ENCODE assay signal across 8 cellular contexts in the genomic region with DNA sequence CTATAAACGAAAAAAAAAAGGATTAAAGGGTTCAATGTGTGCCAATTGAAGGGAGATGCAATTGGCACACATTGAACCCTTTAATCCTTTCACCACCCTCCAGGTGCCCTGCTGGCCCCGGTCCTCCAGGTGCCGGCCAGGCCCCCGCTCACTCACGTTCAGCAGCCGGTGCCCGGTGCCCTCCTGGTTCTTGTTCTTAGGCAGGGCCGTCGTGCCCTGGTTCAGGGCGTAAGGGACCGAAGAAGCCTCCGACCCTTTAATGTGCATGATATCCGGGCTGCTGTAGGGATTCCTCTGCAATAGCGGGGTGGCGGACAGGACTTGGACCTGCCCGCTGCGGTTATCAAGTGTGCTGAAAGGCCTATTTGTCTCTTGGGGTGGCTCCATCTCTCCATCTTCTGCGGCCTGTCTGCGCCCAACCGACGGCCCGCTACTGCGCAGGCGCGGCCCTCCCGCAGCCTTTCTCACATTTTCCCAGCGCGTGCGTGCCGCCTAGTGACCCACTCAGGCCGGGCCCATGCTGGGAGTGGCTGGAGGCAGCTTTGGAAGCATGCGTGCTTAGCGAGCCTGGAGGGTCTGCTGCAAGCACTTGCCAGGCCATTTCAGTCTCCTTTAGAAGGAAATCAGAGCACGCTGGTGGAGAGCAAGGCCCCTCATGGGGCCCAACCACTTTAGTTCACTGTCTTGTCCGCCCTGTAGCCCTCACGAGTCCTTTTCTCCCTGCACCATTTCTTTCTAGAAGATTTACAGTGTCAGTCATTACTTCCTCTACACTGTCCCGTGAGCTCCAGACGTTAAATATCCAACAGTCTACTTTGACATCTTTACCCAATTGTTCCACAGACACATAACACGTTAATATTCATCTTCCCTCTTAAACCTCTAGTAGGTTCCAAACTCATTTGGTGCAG. TPM values are rescaled to one million over a fixed set of nuclear protein-coding genes. Genes with fewer than 3 reads are reported as not detected.
DNase-seq lines count a peak whose midpoint lies in the region; ATAC-seq and TF ChIP-seq lines count a peak whose summit lies in the region.

No MANE protein-coding gene starts in this region.

- H3K36me3 ChIP-seq in breast epithelium (no peaks in the 10 kb centered on the region), right lobe of liver (no peaks in the 10 kb centered on the region), aorta (ENCODE audit: control insufficient read depth in 1 of 2, insufficient read depth in 2 of 2, low read length in 1 of 2) (no peaks in the 10 kb centered on the region)

- H3K9me3 Mint-ChIP-seq in MCF 10A (ENCODE audit: unreplicated experiment) = peaks cover 7% of the 10 kb centered on the region

- H3K4me3 ChIP-seq in breast epithelium (peak overlapping the region in 2 of 3 donors; percentile 24 to 52), coronary artery (peak overlapping the region; percentile 64), right lobe of liver (no peak overlapping the region), aorta (ENCODE audit: low read length in 2 of 2) (no peak overlapping the region)

- H3K27me3 Mint-ChIP-seq in MCF 10A (ENCODE audit: insufficient read depth, unreplicated experiment) = peaks cover 21% of the 10 kb centered on the region

- no peak overlapping the region for H3K27ac Mint-ChIP-seq in MCF 10A (ENCODE audit: low read depth, unreplicated experiment)

- CTCF ChIA-PET in MCF 10A (lab: Yijun Ruan, JAX) = no interaction called here

- H3K4me1 Mint-ChIP-seq in MCF 10A (ENCODE audit: insufficient read depth, unreplicated experiment) = no peaks in the 10 kb centered on the region

- no peak overlapping the region for H3K4me3 Mint-ChIP-seq in MCF 10A (ENCODE audit: unreplicated experiment)

- H3K9me3 ChIP-seq in breast epithelium = no peaks in the 10 kb centered on the region
- H3K9me3 ChIP-seq in right lobe of liver = no peaks in the 10 kb centered on the region
- H3K9me3 ChIP-seq in aorta (ENCODE audit: control insufficient read depth, low read length) = no peaks in the 10 kb centered on the region

- DNase-seq in breast epithelium (ENCODE audit: low spot score in 2 of 2) (peak in 1 of 2 donors; percentile 22), MCF 10A (ENCODE audit: unreplicated experiment) (no peak), coronary artery (ENCODE audit: low spot score) (peak; percentile 75), right lobe of liver (peak; percentile 38 to 61 (median 49)), aorta (peak; percentile 84 to 93), middle frontal gyrus (ENCODE audit: extremely low spot score, low spot score) (no peak)

- ATAC-seq in right lobe of liver (peak; percentile 50 to 71 (median 62)), aorta (ENCODE audit: low FRiP score) (peak; percentile 93), GM19395 (IDR thresholded peaks at IDR 0.05; ENCODE audit: unreplicated experiment) (no peak), HG03571 (IDR thresholded peaks at IDR 0.05; ENCODE audit: unreplicated experiment) (no peak)

- POLR2A ChIA-PET in MCF 10A (lab: Yijun Ruan, JAX) = no interaction called here

- TF ChIP-seq POLR2A in breast epithelium (IDR thresholded peaks at IDR 0.05) = no peak
- no peak for TF ChIP-seq POLR2A in right lobe of liver (IDR thresholded peaks at IDR 0.05)

- BruUV-seq in MCF 10A (replicated peaks; lab: Mats Ljungman, UMichigan) = no TSS peak

- H3K36me3 Mint-ChIP-seq in MCF 10A (ENCODE audit: insufficient read depth, unreplicated experiment) = peaks cover 12% of the 10 kb centered on the region

- WGBS in right lobe of liver (ENCODE audit: insufficient coverage, low coverage, low lambda C conversion rate, missing lambda C conversion rate) = 28% methylated on average over 18 of the region's 39 CpGs
- WGBS in aorta, 2 donors = 31% methylated on average over 39 of the region's 39 CpGs

- intact Hi-C loops in breast epithelium (cut with DNase I; ENCODE audit: low total_unique reads) = loop anchor here (10.0 kb wide), 1 partner anchor 1514 kb away; no protein-coding TSS in a partner anchor
- intact Hi-C loops in MCF 10A (cut with micrococcal nuclease) = no loop called here
- intact Hi-C loops in right lobe of liver (cut with DNase I) = no loop called here
- intact Hi-C loops in aorta (cut with DNase I) = loop anchor here in 1 of 2 donors (2.0 kb wide), 1 partner anchor 382 kb away; no protein-coding TSS in a partner anchor

- H3K27ac ChIP-seq in breast epithelium (no peak overlapping the region), coronary artery (no peak overlapping the region), right lobe of liver (no peak overlapping the region), aorta (ENCODE audit: low read depth in 1 of 2, low read length in 2 of 2) (no peak overlapping the region)

- no peaks in the 10 kb centered on the region for H3K27me3 ChIP-seq in breast epithelium
- no peaks in the 10 kb centered on the region for H3K27me3 ChIP-seq in right lobe of liver
- H3K27me3 ChIP-seq in aorta (ENCODE audit: control insufficient read depth in 1 of 2, insufficient read depth in 2 of 2, low read length in 1 of 2) = no peaks in the 10 kb centered on the region

- TF ChIP-seq CTCF in breast epithelium (IDR thresholded peaks at IDR 0.05) (peak in 1 of 3 donors; percentile 18), MCF 10A (IDR thresholded peaks at IDR 0.05; ENCODE audit: unreplicated experiment) (no peak), coronary artery (IDR thresholded peaks at IDR 0.05) (no peak), right lobe of liver (IDR thresholded peaks at IDR 0.05) (peak in 1 of 4 donors; percentile 33)

- H3K4me1 ChIP-seq in breast epithelium (no peaks in the 10 kb centered on the region), right lobe of liver (no peaks in the 10 kb centered on the region), aorta (ENCODE audit: control insufficient read depth in 1 of 2, insufficient read depth in 2 of 2, low read length in 2 of 2) (no peaks in the 10 kb centered on the region)

RNA-seq across cellular contexts. Expression of gene TMEM237, which starts 24.3 kb away (rescaled TPM):
- total RNA-seq in breast epithelium (10 to 100 TPM; 36.6 to 70.7 (median 39.7) TPM), MCF 10A (2022) (25.2 and 27.0 TPM in 2 replicates), right lobe of liver (1 to 10 TPM; 2.2 to 4.1 (median 2.6) TPM), aorta (10 to 100 TPM; 33.3 to 35.9 TPM)
- 10 to 100 TPM; 20.0 to 28.7 TPM for polyA plus RNA-seq in aorta

Comparison
In these comparisons a context has a peak if more than half of its experiments do, and no peak if none do; other contexts are left out.
1. DNase-seq: peak in coronary artery (single experiment), right lobe of liver (3 of 3) and aorta (2 of 2); none in MCF 10A (single experiment) and middle frontal gyrus (single experiment).
2. H3K4me3 ChIP-seq: peak in breast epithelium (2 of 3) and coronary artery (single experiment); none in right lobe of liver (0 of 3) and aorta (0 of 2).
3. ATAC-seq: peak in right lobe of liver (4 of 4) and aorta (single experiment); none in GM19395 (single experiment) and HG03571 (single experiment).